1 cellular context compared by ENCODE assay signal in the genomic region with DNA sequence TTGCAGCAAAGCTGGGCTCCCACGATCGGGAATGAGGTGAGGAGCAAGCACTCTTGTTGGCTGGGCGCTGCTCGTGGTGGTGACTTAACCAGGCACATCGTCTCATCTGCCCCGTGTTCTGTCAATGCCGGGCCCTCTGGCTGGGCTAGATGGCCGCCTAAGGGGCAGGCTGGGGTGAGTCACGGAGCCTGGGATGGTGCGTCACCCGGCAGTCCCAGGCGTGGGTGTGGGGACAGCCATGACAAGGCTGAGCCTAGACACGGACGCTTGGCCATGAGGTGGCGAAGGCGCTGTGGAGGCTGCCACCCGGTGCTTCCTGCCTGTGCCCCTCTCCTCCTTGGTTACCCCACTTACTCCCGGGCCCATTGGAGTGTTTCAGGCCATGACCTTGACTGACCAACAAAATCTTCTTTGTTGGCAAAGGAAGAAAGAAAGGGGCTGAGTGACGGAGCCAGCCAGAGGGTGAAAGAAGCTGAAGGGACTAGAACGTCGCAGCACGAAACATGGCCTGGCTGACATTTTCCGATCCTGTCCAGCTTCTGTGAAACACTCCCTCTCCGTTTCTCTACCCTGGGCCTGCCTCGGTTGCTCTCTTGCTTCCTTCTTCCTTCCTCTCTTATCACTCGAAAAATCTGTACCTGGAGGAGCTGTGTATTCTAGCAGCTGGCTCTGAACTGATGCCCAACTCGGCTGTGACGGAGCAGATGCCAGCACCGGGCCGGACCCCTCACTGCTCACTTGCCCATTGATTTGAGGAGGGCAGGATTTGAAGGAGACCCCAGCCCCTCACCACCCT.
TF ChIP-seq lines count a peak whose summit lies in the region.

No MANE protein-coding gene starts in this region.

TF ChIP-seq in K562, 482 proteins besides CTCF, POLR2A, EP300 and RAD21 (continued from another document and continues in another):
- TF ChIP-seq NFE2 (IDR thresholded peaks at IDR 0.05; ENCODE audit: low read depth) (peak; percentile 56; the same call in 1 of the 2 replicates), FOXA3 (CRISPR knock-in tag; conservative IDR thresholded peaks at IDR 0.05 in 1 of 2, IDR thresholded peaks at IDR 0.05 in 1 of 2) (0 out of 4 replicates have a peak, but pooled peaks of 1 of the 2 experiments have one; percentile 21), ZNF766 (CRISPR knock-in tag; conservative IDR thresholded peaks at IDR 0.05) (peak; percentile 78), L3MBTL2 (IDR thresholded peaks at IDR 0.05) (peak; percentile 79), NEUROD1 (IDR thresholded peaks at IDR 0.05; ENCODE audit: borderline replicate concordance, low read depth, low read length, partially characterized antibody) (peak; percentile 72), CREM (IDR thresholded peaks at IDR 0.05; ENCODE audit: low read depth) (peak; percentile 88), PTRF (tag; IDR thresholded peaks at IDR 0.05) (no peak), IRF2 (CRISPR knock-in tag; IDR thresholded peaks at IDR 0.05) (0 out of 2 replicates have a peak, but pooled peaks have one; percentile 40), FOSL1 (tag; conservative IDR thresholded peaks at IDR 0.05) (peak; percentile 98), TAF9B (IDR thresholded peaks at IDR 0.05; ENCODE audit: partially characterized antibody) (peak; percentile 9), MYNN (IDR thresholded peaks at IDR 0.05) (peak; percentile 78; the same call in 1 of the 2 replicates), MYNN (CRISPR knock-in tag; IDR thresholded peaks at IDR 0.05) (no peak), JUND (IDR thresholded peaks at IDR 0.05; ENCODE audit: borderline replicate concordance, low read depth, low read length) (peak; percentile 94), JUND (tag; IDR thresholded peaks at IDR 0.05; ENCODE audit: borderline replicate concordance, low read depth, low read length) (peak; percentile 87; the same call in 2 of the 3 replicates), ZNF143 (CRISPR knock-in tag; IDR thresholded peaks at IDR 0.05) (0 out of 2 replicates have a peak, but pooled peaks have one; percentile 24), POLR2G (IDR thresholded peaks at IDR 0.05; ENCODE audit: low read depth, low read length) (peak; percentile 72), TCF3 (CRISPR knock-in tag; IDR thresholded peaks at IDR 0.05) (no peak), NR3C1 (CRISPR knock-in tag; IDR thresholded peaks at IDR 0.05) (peak; percentile 76; the same call in 1 of the 2 replicates), ZNF175 (CRISPR knock-in tag; IDR thresholded peaks at IDR 0.05; ENCODE audit: low read depth) (peak; percentile 87), ESRRB (CRISPR knock-in tag; IDR thresholded peaks at IDR 0.05; ENCODE audit: borderline replicate concordance) (no peak), ASH1L (IDR thresholded peaks at IDR 0.05; ENCODE audit: borderline replicate concordance, low read depth, partially characterized antibody) (no peak)
- TF ChIP-seq, protein P1, sequence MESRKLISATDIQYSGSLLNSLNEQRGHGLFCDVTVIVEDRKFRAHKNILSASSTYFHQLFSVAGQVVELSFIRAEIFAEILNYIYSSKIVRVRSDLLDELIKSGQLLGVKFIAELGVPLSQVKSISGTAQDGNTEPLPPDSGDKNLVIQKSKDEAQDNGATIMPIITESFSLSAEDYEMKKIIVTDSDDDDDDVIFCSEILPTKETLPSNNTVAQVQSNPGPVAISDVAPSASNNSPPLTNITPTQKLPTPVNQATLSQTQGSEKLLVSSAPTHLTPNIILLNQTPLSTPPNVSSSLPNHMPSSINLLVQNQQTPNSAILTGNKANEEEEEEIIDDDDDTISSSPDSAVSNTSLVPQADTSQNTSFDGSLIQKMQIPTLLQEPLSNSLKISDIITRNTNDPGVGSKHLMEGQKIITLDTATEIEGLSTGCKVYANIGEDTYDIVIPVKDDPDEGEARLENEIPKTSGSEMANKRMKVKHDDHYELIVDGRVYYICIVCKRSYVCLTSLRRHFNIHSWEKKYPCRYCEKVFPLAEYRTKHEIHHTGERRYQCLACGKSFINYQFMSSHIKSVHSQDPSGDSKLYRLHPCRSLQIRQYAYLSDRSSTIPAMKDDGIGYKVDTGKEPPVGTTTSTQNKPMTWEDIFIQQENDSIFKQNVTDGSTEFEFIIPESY (CRISPR knock-in tag; IDR thresholded peaks at IDR 0.05) = 0 out of 2 replicates have a peak, but pooled peaks have one; percentile 30
- TF ChIP-seq, protein P2, sequence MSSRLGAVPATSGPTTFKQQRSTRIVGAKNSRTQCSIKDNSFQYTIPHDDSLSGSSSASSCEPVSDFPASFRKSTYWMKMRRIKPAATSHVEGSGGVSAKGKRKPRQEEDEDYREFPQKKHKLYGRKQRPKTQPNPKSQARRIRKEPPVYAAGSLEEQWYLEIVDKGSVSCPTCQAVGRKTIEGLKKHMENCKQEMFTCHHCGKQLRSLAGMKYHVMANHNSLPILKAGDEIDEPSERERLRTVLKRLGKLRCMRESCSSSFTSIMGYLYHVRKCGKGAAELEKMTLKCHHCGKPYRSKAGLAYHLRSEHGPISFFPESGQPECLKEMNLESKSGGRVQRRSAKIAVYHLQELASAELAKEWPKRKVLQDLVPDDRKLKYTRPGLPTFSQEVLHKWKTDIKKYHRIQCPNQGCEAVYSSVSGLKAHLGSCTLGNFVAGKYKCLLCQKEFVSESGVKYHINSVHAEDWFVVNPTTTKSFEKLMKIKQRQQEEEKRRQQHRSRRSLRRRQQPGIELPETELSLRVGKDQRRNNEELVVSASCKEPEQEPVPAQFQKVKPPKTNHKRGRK (tag; IDR thresholded peaks at IDR 0.05) = no peak
- TF ChIP-seq, protein P3, sequence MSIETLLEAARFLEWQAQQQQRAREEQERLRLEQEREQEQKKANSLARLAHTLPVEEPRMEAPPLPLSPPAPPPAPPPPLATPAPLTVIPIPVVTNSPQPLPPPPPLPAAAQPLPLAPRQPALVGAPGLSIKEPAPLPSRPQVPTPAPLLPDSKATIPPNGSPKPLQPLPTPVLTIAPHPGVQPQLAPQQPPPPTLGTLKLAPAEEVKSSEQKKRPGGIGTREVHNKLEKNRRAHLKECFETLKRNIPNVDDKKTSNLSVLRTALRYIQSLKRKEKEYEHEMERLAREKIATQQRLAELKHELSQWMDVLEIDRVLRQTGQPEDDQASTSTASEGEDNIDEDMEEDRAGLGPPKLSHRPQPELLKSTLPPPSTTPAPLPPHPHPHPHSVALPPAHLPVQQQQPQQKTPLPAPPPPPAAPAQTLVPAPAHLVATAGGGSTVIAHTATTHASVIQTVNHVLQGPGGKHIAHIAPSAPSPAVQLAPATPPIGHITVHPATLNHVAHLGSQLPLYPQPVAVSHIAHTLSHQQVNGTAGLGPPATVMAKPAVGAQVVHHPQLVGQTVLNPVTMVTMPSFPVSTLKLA (conservative IDR thresholded peaks at IDR 0.05) = peak in 1 of 2 experiments; percentile 30; a peak in 1 of 4 replicates
- TF ChIP-seq, protein P4, sequence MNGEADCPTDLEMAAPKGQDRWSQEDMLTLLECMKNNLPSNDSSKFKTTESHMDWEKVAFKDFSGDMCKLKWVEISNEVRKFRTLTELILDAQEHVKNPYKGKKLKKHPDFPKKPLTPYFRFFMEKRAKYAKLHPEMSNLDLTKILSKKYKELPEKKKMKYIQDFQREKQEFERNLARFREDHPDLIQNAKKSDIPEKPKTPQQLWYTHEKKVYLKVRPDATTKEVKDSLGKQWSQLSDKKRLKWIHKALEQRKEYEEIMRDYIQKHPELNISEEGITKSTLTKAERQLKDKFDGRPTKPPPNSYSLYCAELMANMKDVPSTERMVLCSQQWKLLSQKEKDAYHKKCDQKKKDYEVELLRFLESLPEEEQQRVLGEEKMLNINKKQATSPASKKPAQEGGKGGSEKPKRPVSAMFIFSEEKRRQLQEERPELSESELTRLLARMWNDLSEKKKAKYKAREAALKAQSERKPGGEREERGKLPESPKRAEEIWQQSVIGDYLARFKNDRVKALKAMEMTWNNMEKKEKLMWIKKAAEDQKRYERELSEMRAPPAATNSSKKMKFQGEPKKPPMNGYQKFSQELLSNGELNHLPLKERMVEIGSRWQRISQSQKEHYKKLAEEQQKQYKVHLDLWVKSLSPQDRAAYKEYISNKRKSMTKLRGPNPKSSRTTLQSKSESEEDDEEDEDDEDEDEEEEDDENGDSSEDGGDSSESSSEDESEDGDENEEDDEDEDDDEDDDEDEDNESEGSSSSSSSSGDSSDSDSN (IDR thresholded peaks at IDR 0.05; ENCODE audit: borderline replicate concordance in 1 of 2, low read depth in 2 of 2, low read length in 2 of 2) = 0 out of 4 replicates have a peak, but pooled peaks of 1 of the 2 experiments have one; percentile 33
- TF ChIP-seq, protein P5, sequence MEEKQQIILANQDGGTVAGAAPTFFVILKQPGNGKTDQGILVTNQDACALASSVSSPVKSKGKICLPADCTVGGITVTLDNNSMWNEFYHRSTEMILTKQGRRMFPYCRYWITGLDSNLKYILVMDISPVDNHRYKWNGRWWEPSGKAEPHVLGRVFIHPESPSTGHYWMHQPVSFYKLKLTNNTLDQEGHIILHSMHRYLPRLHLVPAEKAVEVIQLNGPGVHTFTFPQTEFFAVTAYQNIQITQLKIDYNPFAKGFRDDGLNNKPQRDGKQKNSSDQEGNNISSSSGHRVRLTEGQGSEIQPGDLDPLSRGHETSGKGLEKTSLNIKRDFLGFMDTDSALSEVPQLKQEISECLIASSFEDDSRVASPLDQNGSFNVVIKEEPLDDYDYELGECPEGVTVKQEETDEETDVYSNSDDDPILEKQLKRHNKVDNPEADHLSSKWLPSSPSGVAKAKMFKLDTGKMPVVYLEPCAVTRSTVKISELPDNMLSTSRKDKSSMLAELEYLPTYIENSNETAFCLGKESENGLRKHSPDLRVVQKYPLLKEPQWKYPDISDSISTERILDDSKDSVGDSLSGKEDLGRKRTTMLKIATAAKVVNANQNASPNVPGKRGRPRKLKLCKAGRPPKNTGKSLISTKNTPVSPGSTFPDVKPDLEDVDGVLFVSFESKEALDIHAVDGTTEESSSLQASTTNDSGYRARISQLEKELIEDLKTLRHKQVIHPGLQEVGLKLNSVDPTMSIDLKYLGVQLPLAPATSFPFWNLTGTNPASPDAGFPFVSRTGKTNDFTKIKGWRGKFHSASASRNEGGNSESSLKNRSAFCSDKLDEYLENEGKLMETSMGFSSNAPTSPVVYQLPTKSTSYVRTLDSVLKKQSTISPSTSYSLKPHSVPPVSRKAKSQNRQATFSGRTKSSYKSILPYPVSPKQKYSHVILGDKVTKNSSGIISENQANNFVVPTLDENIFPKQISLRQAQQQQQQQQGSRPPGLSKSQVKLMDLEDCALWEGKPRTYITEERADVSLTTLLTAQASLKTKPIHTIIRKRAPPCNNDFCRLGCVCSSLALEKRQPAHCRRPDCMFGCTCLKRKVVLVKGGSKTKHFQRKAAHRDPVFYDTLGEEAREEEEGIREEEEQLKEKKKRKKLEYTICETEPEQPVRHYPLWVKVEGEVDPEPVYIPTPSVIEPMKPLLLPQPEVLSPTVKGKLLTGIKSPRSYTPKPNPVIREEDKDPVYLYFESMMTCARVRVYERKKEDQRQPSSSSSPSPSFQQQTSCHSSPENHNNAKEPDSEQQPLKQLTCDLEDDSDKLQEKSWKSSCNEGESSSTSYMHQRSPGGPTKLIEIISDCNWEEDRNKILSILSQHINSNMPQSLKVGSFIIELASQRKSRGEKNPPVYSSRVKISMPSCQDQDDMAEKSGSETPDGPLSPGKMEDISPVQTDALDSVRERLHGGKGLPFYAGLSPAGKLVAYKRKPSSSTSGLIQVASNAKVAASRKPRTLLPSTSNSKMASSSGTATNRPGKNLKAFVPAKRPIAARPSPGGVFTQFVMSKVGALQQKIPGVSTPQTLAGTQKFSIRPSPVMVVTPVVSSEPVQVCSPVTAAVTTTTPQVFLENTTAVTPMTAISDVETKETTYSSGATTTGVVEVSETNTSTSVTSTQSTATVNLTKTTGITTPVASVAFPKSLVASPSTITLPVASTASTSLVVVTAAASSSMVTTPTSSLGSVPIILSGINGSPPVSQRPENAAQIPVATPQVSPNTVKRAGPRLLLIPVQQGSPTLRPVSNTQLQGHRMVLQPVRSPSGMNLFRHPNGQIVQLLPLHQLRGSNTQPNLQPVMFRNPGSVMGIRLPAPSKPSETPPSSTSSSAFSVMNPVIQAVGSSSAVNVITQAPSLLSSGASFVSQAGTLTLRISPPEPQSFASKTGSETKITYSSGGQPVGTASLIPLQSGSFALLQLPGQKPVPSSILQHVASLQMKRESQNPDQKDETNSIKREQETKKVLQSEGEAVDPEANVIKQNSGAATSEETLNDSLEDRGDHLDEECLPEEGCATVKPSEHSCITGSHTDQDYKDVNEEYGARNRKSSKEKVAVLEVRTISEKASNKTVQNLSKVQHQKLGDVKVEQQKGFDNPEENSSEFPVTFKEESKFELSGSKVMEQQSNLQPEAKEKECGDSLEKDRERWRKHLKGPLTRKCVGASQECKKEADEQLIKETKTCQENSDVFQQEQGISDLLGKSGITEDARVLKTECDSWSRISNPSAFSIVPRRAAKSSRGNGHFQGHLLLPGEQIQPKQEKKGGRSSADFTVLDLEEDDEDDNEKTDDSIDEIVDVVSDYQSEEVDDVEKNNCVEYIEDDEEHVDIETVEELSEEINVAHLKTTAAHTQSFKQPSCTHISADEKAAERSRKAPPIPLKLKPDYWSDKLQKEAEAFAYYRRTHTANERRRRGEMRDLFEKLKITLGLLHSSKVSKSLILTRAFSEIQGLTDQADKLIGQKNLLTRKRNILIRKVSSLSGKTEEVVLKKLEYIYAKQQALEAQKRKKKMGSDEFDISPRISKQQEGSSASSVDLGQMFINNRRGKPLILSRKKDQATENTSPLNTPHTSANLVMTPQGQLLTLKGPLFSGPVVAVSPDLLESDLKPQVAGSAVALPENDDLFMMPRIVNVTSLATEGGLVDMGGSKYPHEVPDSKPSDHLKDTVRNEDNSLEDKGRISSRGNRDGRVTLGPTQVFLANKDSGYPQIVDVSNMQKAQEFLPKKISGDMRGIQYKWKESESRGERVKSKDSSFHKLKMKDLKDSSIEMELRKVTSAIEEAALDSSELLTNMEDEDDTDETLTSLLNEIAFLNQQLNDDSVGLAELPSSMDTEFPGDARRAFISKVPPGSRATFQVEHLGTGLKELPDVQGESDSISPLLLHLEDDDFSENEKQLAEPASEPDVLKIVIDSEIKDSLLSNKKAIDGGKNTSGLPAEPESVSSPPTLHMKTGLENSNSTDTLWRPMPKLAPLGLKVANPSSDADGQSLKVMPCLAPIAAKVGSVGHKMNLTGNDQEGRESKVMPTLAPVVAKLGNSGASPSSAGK (IDR thresholded peaks at IDR 0.05) = peak; percentile 79
- TF ChIP-seq, protein P6, sequence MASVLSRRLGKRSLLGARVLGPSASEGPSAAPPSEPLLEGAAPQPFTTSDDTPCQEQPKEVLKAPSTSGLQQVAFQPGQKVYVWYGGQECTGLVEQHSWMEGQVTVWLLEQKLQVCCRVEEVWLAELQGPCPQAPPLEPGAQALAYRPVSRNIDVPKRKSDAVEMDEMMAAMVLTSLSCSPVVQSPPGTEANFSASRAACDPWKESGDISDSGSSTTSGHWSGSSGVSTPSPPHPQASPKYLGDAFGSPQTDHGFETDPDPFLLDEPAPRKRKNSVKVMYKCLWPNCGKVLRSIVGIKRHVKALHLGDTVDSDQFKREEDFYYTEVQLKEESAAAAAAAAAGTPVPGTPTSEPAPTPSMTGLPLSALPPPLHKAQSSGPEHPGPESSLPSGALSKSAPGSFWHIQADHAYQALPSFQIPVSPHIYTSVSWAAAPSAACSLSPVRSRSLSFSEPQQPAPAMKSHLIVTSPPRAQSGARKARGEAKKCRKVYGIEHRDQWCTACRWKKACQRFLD (CRISPR knock-in tag; IDR thresholded peaks at IDR 0.05) = 0 out of 2 replicates have a peak, but pooled peaks have one; percentile 28
- TF ChIP-seq, protein P7, sequence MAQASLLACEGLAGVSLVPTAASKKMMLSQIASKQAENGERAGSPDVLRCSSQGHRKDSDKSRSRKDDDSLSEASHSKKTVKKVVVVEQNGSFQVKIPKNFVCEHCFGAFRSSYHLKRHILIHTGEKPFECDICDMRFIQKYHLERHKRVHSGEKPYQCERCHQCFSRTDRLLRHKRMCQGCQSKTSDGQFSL (CRISPR knock-in tag; IDR thresholded peaks at IDR 0.05) = no peak
- TF ChIP-seq, protein P7 (tag; IDR thresholded peaks at IDR 0.05) = no peak
